31 cellular contexts compared by ENCODE assay signal in the genomic region with DNA sequence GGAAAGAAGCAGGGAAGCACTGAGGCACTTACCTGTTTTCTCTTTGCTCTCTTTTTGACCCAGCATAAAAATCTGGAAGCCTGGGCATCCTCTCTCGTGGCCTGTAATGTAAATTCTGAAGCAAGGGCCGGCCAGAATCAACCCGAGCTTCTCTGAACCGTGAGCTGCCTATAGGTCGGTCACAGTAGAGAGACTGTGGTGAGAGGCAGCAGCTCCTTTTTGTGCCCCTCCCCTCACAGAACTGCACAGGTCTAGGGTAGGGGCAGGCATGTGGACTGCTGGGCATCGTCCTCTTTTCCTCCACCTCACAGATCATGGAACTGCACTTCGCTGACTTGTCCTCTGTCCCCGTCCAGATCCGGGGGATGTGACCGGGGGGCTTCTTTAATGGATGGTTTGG. TPM values are rescaled to one million over a fixed set of nuclear protein-coding genes. Genes with fewer than 3 reads are reported as not detected.
"Had no signal": no experiment of that assay in that cellular context is flagged by ENCODE, and none has a peak within 500 bp of the region (broad histone marks: within the 10 kb centered on the region; RNA-seq: fewer than 3 reads in every experiment).

No MANE protein-coding gene starts in this region.

- H3K4me1 ChIP-seq: colonic mucosa, foreskin keratinocyte had no signal

- H3K27me3 ChIP-seq: adrenal gland, body of pancreas, colonic mucosa, heart left ventricle, left lung, ovary, upper lobe of left lung had no signal

- H3K4me3 Mint-ChIP-seq: activated naive CD4-positive, alpha-beta T cell treated with anti-CD3 and anti-CD28 coated beads for 36 hours; activated naive CD8-positive, alpha-beta T cell treated with anti-CD3 and anti-CD28 coated beads for 36 hours; activated T-helper 1 cell treated with anti-CD3 and anti-CD28 coated beads, Interleukin-12 subunit alpha, Interleukin-12 subunit beta, Interleukin-2, Interleukin-4 antibody, amounts not matched to agents 30 ng/mL and 10 ng/mL and 1 ng/mL, durations not matched to agents 14 hours and 24 hours and 36 hours; effector memory CD8-positive, alpha-beta T cell; natural killer cell treated with Interleukin-12 subunit alpha and Interleukin-12 subunit beta and Interleukin-15 and Interleukin-18, amount 100 ng/mL, for 72 hours had no signal

- FAIRE-seq: TTC549 had no signal

- DNase-seq: activated CD4-positive, alpha-beta T cell treated with anti-CD3 and anti-CD28 coated beads for 48 hours; activated CD4-positive, alpha-beta T cell treated with anti-CD3 and anti-CD28 coated beads, Interleukin-2, amount 50 U/mL, for 48 hours; activated CD8-positive, alpha-beta memory T cell treated with anti-CD3 and anti-CD28 coated beads for 24 hours; activated effector memory CD4-positive, alpha-beta T cell treated with anti-CD3 and anti-CD28 coated beads, Interleukin-2, amount 50 U/mL, for 16 hours; activated naive CD4-positive, alpha-beta T cell treated with anti-CD3 and anti-CD28 coated beads for 36 hours; activated naive CD8-positive, alpha-beta T cell treated with anti-CD3 and anti-CD28 coated beads for 36 hours; adrenal gland; aorta; body of pancreas; colonic mucosa; effector memory CD8-positive, alpha-beta T cell; foreskin keratinocyte; heart left ventricle; left lung; lower lobe of right lung; mesenchymal stem cell; mucosa of descending colon; ovary; stimulated activated CD4-positive, alpha-beta T cell treated with anti-CD3 and anti-CD28 coated beads, Interleukin-12 subunit alpha, Interleukin-12 subunit beta, amount 100 ng/mL, for 4 hours; stimulated activated CD4-positive, alpha-beta T cell treated with anti-CD3 and anti-CD28 coated beads, Interleukin-4, amount 100 ng/mL, for 1 hour; stimulated activated naive CD8-positive, alpha-beta T cell treated with anti-CD3 and anti-CD28 coated beads, Interleukin-15, Interleukin-2, amounts not matched to agents 100 U/mL and 50 U/mL, for 24 hours; upper lobe of left lung had no signal

- H3K36me3 ChIP-seq: adrenal gland, colonic mucosa, left lung, lower lobe of right lung, ovary, thoracic aorta, upper lobe of left lung had no signal

- H3K36me3 Mint-ChIP-seq: activated naive CD8-positive, alpha-beta T cell treated with anti-CD3 and anti-CD28 coated beads for 36 hours; natural killer cell treated with Interleukin-12 subunit alpha and Interleukin-12 subunit beta and Interleukin-15 and Interleukin-18, amount 100 ng/mL, for 72 hours had no signal

- H3K4me3 ChIP-seq: adrenal gland, body of pancreas, colonic mucosa, heart left ventricle, left lung, lower lobe of right lung, mucosa of descending colon, ovary, skin epidermis, thoracic aorta, upper lobe of left lung had no signal

- H3K27ac Mint-ChIP-seq: activated naive CD4-positive, alpha-beta T cell treated with anti-CD3 and anti-CD28 coated beads for 36 hours; activated naive CD8-positive, alpha-beta T cell treated with anti-CD3 and anti-CD28 coated beads for 36 hours; activated T-helper 1 cell treated with anti-CD3 and anti-CD28 coated beads, Interleukin-12 subunit alpha, Interleukin-12 subunit beta, Interleukin-2, Interleukin-4 antibody, amounts not matched to agents 30 ng/mL and 10 ng/mL and 1 ng/mL, durations not matched to agents 14 hours and 24 hours and 36 hours; effector memory CD8-positive, alpha-beta T cell; natural killer cell treated with Interleukin-12 subunit alpha and Interleukin-12 subunit beta and Interleukin-15 and Interleukin-18, amount 100 ng/mL, for 72 hours; progenitor cell of endocrine pancreas had no signal

- H3K9me3 ChIP-seq: adrenal gland, body of pancreas, colonic mucosa, left lung, lower lobe of right lung, mucosa of descending colon, ovary, thoracic aorta, upper lobe of left lung had no signal

- H3K9me3 Mint-ChIP-seq: activated naive CD4-positive, alpha-beta T cell treated with anti-CD3 and anti-CD28 coated beads for 36 hours; activated naive CD8-positive, alpha-beta T cell treated with anti-CD3 and anti-CD28 coated beads for 36 hours; activated T-helper 1 cell treated with anti-CD3 and anti-CD28 coated beads, Interleukin-12 subunit alpha, Interleukin-12 subunit beta, Interleukin-2, Interleukin-4 antibody, amounts not matched to agents 30 ng/mL and 10 ng/mL and 1 ng/mL, durations not matched to agents 14 hours and 24 hours and 36 hours; effector memory CD8-positive, alpha-beta T cell; natural killer cell treated with Interleukin-12 subunit alpha and Interleukin-12 subunit beta and Interleukin-15 and Interleukin-18, amount 100 ng/mL, for 72 hours had no signal

- ATAC-seq: activated CD4-positive, CD25-positive, alpha-beta regulatory T cell treated with anti-CD3 and anti-CD28 coated beads, Interleukin-2, amount 50 U/mL, for 24 hours; body of pancreas; effector memory CD8-positive, alpha-beta T cell; foreskin keratinocyte; heart left ventricle; left lung; lower lobe of right lung; mucosa of descending colon; natural killer cell treated with Interleukin-12 subunit alpha and Interleukin-12 subunit beta and Interleukin-15 and Interleukin-18, amount 100 ng/mL, for 72 hours; sciatic nerve; stimulated activated naive CD8-positive, alpha-beta T cell treated with anti-CD3 and anti-CD28 coated beads, Interleukin-15, Interleukin-2, amounts not matched to agents 100 U/mL and 50 U/mL, for 24 hours had no signal

- H3K27ac ChIP-seq: adrenal gland, body of pancreas, colonic mucosa, foreskin keratinocyte, heart left ventricle, lower lobe of right lung, ovary, skin epidermis, thoracic aorta, VCaP had no signal

RNA-seq across cellular contexts. Expression of a gene that starts 12.5 kb away (rescaled TPM):
- total RNA-seq: activated naive CD4-positive, alpha-beta T cell treated with anti-CD3 and anti-CD28 coated beads for 36 hours; natural killer cell treated with Interleukin-12 subunit alpha and Interleukin-12 subunit beta and Interleukin-15 and Interleukin-18, amount 100 ng/mL, for 72 hours had no signal
